In the genomic region with DNA sequence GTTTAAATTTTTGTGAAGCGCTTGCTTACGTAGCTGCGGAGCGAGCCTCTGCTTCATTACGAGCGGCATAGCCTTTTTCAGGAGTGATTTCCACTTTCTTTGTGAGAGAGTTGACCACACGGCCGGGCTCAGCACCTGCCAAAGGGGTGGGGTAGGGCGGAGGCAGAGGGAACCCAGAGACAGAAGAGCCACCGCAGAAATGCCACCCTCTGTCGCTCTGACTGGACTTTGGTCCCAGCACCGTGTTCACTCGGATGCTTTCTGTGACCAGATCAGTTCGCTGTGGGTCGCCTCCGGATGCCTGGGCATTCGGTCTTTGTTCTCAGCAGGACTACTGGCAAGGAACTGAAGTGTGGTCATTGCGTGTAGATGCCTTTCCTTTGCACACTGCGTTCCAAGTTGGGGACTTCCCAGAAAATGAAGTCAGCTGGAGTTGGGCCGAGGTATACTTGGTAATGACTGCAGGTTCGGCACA, we compare ENCODE assay signal across 9 cellular contexts. TPM values are rescaled to one million over a fixed set of nuclear protein-coding genes. Genes with fewer than 3 reads are reported as not detected.
A peak's percentile ranks its signal among the peaks of the same experiment; 100 is the strongest.
DNase-seq lines count a peak whose midpoint lies in the region; ATAC-seq and TF ChIP-seq lines count a peak whose summit lies in the region.
"Had no signal": no experiment of that assay in that cellular context is flagged by ENCODE, and none has a peak within 500 bp of the region (broad histone marks: within the 10 kb centered on the region; RNA-seq: fewer than 3 reads in every experiment).

No MANE protein-coding gene starts in this region.

- 11% methylated on average over 15 of the region's 21 CpGs for WGBS in esophagus muscularis mucosa
- WGBS in aorta, 2 donors: 8 to 9% methylated on average over 21 of the region's 21 CpGs

- no peak for TF ChIP-seq POLR2A in esophagus muscularis mucosa (IDR thresholded peaks at IDR 0.05; ENCODE audit: low read depth)

- DNase-seq in Right ventricle myocardium inferior (ENCODE audit: missing footprints) (no peak), cardiac septum (ENCODE audit: low spot score) (no peak), esophagus muscularis mucosa (ENCODE audit: extremely low spot score) (no peak), myocyte (ENCODE audit: low read depth) (peak; percentile 83), aorta (peak in 1 of 2 donors; percentile 67), GM03348 (ENCODE audit: low spot score) (no peak)
- DNase-seq: PC-3 had no signal

- peaks cover 3 to 17% (median 15%) of the 10 kb centered on the region in 4 donors for H3K4me1 ChIP-seq in esophagus muscularis mucosa
- no peaks in the 10 kb centered on the region for H3K4me1 ChIP-seq in aorta (ENCODE audit: control insufficient read depth in 1 of 2, insufficient read depth in 2 of 2, low read length in 2 of 2)

- no peak for TF ChIP-seq CTCF in esophagus muscularis mucosa (IDR thresholded peaks at IDR 0.05)

- intact Hi-C loops in Right ventricle myocardium inferior (cut with DNase I): no loop called here
- intact Hi-C loops in cardiac septum (cut with DNase I): no loop called here
- intact Hi-C loops in esophagus muscularis mucosa (cut with DNase I): no loop called here
- intact Hi-C loops in aorta (cut with DNase I): no loop called here

- TF ChIP-seq EP300 in esophagus muscularis mucosa (IDR thresholded peaks at IDR 0.05): no peak

- ATAC-seq in Right ventricle myocardium inferior (peak; percentile 16), aorta (ENCODE audit: low FRiP score) (peak; percentile 60), GM21717 (IDR thresholded peaks at IDR 0.05; ENCODE audit: unreplicated experiment) (no peak), GM21619 (IDR thresholded peaks at IDR 0.05; ENCODE audit: unreplicated experiment) (no peak)
- ATAC-seq: PC-3 had no signal

- H3K4me3 ChIP-seq in esophagus muscularis mucosa: peak overlapping the region; percentile 47 to 56 (median 48)
- peak overlapping the region in 1 of 2 donors; percentile 28 for H3K4me3 ChIP-seq in aorta (ENCODE audit: low read length in 2 of 2)

- H3K27ac ChIP-seq in esophagus muscularis mucosa (replicated peaks in 1 of 4) (no peak overlapping the region), aorta (ENCODE audit: low read depth in 1 of 2, low read length in 2 of 2) (no peak overlapping the region)

- H3K36me3 ChIP-seq in esophagus muscularis mucosa (no peaks in the 10 kb centered on the region), aorta (ENCODE audit: control insufficient read depth in 1 of 2, insufficient read depth in 2 of 2, low read length in 1 of 2) (no peaks in the 10 kb centered on the region)

- H3K27me3 ChIP-seq in esophagus muscularis mucosa (peaks cover 0 to 31% (median 9%) of the 10 kb centered on the region in 4 donors), aorta (ENCODE audit: control insufficient read depth in 1 of 2, insufficient read depth in 2 of 2, low read length in 1 of 2) (no peaks in the 10 kb centered on the region)

- H3K9me3 ChIP-seq in esophagus muscularis mucosa (no peaks in the 10 kb centered on the region), aorta (ENCODE audit: control insufficient read depth, low read length) (peaks cover 2% of the 10 kb centered on the region)

RNA-seq across cellular contexts. Expression of gene CHODL, which starts 0.9 kb away (rescaled TPM):
- total RNA-seq in Right ventricle myocardium inferior (0.14 TPM), cardiac septum (0.57 TPM), esophagus muscularis mucosa (1 to 10 TPM; 2.4 to 4.8 (median 3.5) TPM), myocyte (0.05 and 0.24 TPM in 2 replicates), aorta (1 to 10 TPM; 1.2 to 2.3 TPM)
- polyA plus RNA-seq in myocyte (2012): 0.10 TPM
- 1 to 10 TPM in 1 of 2 donors, not detected in 1; 2.9 TPM for polyA plus RNA-seq in aorta
- total RNA-seq: PC-3 had no signal

Comparison
In these comparisons a context has a peak if more than half of its experiments do, and no peak if none do; other contexts are left out.
1. ATAC-seq: peak in Right ventricle myocardium inferior (single experiment) and aorta (single experiment); none in GM21717 (single experiment) and GM21619 (single experiment).